Comparison of ENCODE assay signal across 1 cellular context in the genomic region with DNA sequence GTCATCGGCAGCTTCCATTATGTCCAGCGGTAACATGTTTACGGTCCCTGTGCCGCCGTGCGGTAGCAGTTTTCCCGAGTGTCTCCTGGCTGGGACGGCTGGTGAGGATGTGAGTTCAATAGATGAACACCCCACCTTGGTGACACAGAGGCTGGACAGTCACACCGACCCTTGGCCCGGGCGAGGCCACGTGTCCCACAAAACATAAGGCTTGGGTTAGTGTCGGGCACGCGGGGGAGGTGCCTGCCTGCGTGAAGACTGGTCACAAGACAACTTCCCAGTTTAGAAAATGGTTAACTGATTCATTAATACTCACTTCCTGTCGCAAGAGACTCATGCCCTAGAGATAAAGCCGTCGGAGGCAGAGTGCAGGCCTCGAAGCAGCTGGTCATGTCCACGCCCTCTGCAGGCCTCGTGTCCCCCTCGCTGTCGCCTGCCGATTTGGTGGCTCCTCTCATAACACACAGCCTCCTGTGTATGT.
TF ChIP-seq lines count a peak whose summit lies in the region.

No MANE protein-coding gene starts in this region.

TF ChIP-seq in K562, 482 proteins besides CTCF, POLR2A, EP300 and RAD21 (continued from another document):
- TF ChIP-seq, protein P1, sequence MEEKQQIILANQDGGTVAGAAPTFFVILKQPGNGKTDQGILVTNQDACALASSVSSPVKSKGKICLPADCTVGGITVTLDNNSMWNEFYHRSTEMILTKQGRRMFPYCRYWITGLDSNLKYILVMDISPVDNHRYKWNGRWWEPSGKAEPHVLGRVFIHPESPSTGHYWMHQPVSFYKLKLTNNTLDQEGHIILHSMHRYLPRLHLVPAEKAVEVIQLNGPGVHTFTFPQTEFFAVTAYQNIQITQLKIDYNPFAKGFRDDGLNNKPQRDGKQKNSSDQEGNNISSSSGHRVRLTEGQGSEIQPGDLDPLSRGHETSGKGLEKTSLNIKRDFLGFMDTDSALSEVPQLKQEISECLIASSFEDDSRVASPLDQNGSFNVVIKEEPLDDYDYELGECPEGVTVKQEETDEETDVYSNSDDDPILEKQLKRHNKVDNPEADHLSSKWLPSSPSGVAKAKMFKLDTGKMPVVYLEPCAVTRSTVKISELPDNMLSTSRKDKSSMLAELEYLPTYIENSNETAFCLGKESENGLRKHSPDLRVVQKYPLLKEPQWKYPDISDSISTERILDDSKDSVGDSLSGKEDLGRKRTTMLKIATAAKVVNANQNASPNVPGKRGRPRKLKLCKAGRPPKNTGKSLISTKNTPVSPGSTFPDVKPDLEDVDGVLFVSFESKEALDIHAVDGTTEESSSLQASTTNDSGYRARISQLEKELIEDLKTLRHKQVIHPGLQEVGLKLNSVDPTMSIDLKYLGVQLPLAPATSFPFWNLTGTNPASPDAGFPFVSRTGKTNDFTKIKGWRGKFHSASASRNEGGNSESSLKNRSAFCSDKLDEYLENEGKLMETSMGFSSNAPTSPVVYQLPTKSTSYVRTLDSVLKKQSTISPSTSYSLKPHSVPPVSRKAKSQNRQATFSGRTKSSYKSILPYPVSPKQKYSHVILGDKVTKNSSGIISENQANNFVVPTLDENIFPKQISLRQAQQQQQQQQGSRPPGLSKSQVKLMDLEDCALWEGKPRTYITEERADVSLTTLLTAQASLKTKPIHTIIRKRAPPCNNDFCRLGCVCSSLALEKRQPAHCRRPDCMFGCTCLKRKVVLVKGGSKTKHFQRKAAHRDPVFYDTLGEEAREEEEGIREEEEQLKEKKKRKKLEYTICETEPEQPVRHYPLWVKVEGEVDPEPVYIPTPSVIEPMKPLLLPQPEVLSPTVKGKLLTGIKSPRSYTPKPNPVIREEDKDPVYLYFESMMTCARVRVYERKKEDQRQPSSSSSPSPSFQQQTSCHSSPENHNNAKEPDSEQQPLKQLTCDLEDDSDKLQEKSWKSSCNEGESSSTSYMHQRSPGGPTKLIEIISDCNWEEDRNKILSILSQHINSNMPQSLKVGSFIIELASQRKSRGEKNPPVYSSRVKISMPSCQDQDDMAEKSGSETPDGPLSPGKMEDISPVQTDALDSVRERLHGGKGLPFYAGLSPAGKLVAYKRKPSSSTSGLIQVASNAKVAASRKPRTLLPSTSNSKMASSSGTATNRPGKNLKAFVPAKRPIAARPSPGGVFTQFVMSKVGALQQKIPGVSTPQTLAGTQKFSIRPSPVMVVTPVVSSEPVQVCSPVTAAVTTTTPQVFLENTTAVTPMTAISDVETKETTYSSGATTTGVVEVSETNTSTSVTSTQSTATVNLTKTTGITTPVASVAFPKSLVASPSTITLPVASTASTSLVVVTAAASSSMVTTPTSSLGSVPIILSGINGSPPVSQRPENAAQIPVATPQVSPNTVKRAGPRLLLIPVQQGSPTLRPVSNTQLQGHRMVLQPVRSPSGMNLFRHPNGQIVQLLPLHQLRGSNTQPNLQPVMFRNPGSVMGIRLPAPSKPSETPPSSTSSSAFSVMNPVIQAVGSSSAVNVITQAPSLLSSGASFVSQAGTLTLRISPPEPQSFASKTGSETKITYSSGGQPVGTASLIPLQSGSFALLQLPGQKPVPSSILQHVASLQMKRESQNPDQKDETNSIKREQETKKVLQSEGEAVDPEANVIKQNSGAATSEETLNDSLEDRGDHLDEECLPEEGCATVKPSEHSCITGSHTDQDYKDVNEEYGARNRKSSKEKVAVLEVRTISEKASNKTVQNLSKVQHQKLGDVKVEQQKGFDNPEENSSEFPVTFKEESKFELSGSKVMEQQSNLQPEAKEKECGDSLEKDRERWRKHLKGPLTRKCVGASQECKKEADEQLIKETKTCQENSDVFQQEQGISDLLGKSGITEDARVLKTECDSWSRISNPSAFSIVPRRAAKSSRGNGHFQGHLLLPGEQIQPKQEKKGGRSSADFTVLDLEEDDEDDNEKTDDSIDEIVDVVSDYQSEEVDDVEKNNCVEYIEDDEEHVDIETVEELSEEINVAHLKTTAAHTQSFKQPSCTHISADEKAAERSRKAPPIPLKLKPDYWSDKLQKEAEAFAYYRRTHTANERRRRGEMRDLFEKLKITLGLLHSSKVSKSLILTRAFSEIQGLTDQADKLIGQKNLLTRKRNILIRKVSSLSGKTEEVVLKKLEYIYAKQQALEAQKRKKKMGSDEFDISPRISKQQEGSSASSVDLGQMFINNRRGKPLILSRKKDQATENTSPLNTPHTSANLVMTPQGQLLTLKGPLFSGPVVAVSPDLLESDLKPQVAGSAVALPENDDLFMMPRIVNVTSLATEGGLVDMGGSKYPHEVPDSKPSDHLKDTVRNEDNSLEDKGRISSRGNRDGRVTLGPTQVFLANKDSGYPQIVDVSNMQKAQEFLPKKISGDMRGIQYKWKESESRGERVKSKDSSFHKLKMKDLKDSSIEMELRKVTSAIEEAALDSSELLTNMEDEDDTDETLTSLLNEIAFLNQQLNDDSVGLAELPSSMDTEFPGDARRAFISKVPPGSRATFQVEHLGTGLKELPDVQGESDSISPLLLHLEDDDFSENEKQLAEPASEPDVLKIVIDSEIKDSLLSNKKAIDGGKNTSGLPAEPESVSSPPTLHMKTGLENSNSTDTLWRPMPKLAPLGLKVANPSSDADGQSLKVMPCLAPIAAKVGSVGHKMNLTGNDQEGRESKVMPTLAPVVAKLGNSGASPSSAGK (IDR thresholded peaks at IDR 0.05): peak; percentile 98
- TF ChIP-seq FOS (IDR thresholded peaks at IDR 0.05; ENCODE audit: extremely low read depth, insufficient read length): no peak
- 0 out of 2 replicates have a peak, but pooled peaks have one; percentile 8 for TF ChIP-seq ZNF583 (CRISPR knock-in tag; IDR thresholded peaks at IDR 0.05)
- no peak for TF ChIP-seq RBM17 (IDR thresholded peaks at IDR 0.05; ENCODE audit: borderline replicate concordance, low read depth, low read length)
- peak; percentile 34; the same call in 1 of the 2 replicates for TF ChIP-seq JUN (IDR thresholded peaks at IDR 0.05; ENCODE audit: borderline replicate concordance, low read depth, low read length)
- TF ChIP-seq JUN (CRISPR knock-in tag; IDR thresholded peaks at IDR 0.05; ENCODE audit: borderline replicate concordance): no peak
- 0 out of 4 replicates have a peak, but pooled peaks of 1 of the 2 experiments have one; percentile 30 for TF ChIP-seq TEAD1 (CRISPR knock-in tag; IDR thresholded peaks at IDR 0.05)
- TF ChIP-seq MTA3 (IDR thresholded peaks at IDR 0.05; ENCODE audit: borderline replicate concordance): 0 out of 2 replicates have a peak, but pooled peaks have one; percentile 31
- peak; percentile 57; the same call in 1 of the 2 replicates for TF ChIP-seq ZNF589 (CRISPR knock-in tag; IDR thresholded peaks at IDR 0.05; ENCODE audit: low read depth)
- TF ChIP-seq JUND (IDR thresholded peaks at IDR 0.05; ENCODE audit: borderline replicate concordance, low read depth, low read length): peak; percentile 48; the same call in 1 of the 2 replicates
- TF ChIP-seq JUND (tag; IDR thresholded peaks at IDR 0.05; ENCODE audit: borderline replicate concordance, low read depth, low read length): peak; percentile 12; the same call in 1 of the 3 replicates
- TF ChIP-seq ETV1 (tag; conservative IDR thresholded peaks at IDR 0.05; ENCODE audit: low read depth): peak; percentile 74
- TF ChIP-seq ATF7 (IDR thresholded peaks at IDR 0.05): peak; percentile 27; the same call in 1 of the 2 replicates
- TF ChIP-seq, protein P2, sequence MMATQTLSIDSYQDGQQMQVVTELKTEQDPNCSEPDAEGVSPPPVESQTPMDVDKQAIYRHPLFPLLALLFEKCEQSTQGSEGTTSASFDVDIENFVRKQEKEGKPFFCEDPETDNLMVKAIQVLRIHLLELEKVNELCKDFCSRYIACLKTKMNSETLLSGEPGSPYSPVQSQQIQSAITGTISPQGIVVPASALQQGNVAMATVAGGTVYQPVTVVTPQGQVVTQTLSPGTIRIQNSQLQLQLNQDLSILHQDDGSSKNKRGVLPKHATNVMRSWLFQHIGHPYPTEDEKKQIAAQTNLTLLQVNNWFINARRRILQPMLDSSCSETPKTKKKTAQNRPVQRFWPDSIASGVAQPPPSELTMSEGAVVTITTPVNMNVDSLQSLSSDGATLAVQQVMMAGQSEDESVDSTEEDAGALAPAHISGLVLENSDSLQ (IDR thresholded peaks at IDR 0.05): no peak
- 0 out of 2 replicates have a peak, but pooled peaks have one; percentile 37 for TF ChIP-seq HDAC2 (IDR thresholded peaks at IDR 0.05)
- peak; percentile 43 for TF ChIP-seq CBFA2T3 (IDR thresholded peaks at IDR 0.05)
- TF ChIP-seq ZNF586 (CRISPR knock-in tag; conservative IDR thresholded peaks at IDR 0.05): no peak
- TF ChIP-seq FOSL1 (tag; conservative IDR thresholded peaks at IDR 0.05): peak; percentile 87
- 0 out of 2 replicates have a peak, but pooled peaks have one; percentile 13 for TF ChIP-seq CEBPB (tag; IDR thresholded peaks at IDR 0.05)
- TF ChIP-seq ERF (CRISPR knock-in tag; IDR thresholded peaks at IDR 0.05): no peak
- peak; percentile 86 for TF ChIP-seq SMAD4 (CRISPR knock-in tag; conservative IDR thresholded peaks at IDR 0.05)
- TF ChIP-seq RAD51 (IDR thresholded peaks at IDR 0.05; ENCODE audit: borderline replicate concordance, low read depth): peak; percentile 30; the same call in 1 of the 2 replicates
- peak in 1 of 2 experiments; percentile 50; a peak in 1 of 4 replicates for TF ChIP-seq HDAC1 (IDR thresholded peaks at IDR 0.05)
- no peak for TF ChIP-seq ZNF274 (IDR thresholded peaks at IDR 0.05; ENCODE audit: borderline replicate concordance, low read depth, low read length)
- no peak for TF ChIP-seq KDM1A (IDR thresholded peaks at IDR 0.05)
- TF ChIP-seq ZNF175 (CRISPR knock-in tag; IDR thresholded peaks at IDR 0.05; ENCODE audit: low read depth): peak; percentile 87
- TF ChIP-seq ZNF507 (tag; conservative IDR thresholded peaks at IDR 0.05): no peak
- no peak for TF ChIP-seq NR3C1 (CRISPR knock-in tag; IDR thresholded peaks at IDR 0.05)
- peak; percentile 66; the same call in 1 of the 2 replicates for TF ChIP-seq GABPA (tag; conservative IDR thresholded peaks at IDR 0.05; ENCODE audit: low read depth)
- TF ChIP-seq, protein P3, sequence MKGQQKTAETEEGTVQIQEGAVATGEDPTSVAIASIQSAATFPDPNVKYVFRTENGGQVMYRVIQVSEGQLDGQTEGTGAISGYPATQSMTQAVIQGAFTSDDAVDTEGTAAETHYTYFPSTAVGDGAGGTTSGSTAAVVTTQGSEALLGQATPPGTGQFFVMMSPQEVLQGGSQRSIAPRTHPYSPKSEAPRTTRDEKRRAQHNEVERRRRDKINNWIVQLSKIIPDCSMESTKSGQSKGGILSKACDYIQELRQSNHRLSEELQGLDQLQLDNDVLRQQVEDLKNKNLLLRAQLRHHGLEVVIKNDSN (CRISPR knock-in tag; IDR thresholded peaks at IDR 0.05): peak; percentile 79
- TF ChIP-seq, protein P4, sequence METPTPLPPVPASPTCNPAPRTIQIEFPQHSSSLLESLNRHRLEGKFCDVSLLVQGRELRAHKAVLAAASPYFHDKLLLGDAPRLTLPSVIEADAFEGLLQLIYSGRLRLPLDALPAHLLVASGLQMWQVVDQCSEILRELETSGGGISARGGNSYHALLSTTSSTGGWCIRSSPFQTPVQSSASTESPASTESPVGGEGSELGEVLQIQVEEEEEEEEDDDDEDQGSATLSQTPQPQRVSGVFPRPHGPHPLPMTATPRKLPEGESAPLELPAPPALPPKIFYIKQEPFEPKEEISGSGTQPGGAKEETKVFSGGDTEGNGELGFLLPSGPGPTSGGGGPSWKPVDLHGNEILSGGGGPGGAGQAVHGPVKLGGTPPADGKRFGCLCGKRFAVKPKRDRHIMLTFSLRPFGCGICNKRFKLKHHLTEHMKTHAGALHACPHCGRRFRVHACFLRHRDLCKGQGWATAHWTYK (CRISPR knock-in tag; IDR thresholded peaks at IDR 0.05): peak; percentile 65; the same call in 1 of the 2 replicates
- TF ChIP-seq, protein P5, sequence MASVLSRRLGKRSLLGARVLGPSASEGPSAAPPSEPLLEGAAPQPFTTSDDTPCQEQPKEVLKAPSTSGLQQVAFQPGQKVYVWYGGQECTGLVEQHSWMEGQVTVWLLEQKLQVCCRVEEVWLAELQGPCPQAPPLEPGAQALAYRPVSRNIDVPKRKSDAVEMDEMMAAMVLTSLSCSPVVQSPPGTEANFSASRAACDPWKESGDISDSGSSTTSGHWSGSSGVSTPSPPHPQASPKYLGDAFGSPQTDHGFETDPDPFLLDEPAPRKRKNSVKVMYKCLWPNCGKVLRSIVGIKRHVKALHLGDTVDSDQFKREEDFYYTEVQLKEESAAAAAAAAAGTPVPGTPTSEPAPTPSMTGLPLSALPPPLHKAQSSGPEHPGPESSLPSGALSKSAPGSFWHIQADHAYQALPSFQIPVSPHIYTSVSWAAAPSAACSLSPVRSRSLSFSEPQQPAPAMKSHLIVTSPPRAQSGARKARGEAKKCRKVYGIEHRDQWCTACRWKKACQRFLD (CRISPR knock-in tag; IDR thresholded peaks at IDR 0.05): peak; percentile 73
- TF ChIP-seq, protein P6, sequence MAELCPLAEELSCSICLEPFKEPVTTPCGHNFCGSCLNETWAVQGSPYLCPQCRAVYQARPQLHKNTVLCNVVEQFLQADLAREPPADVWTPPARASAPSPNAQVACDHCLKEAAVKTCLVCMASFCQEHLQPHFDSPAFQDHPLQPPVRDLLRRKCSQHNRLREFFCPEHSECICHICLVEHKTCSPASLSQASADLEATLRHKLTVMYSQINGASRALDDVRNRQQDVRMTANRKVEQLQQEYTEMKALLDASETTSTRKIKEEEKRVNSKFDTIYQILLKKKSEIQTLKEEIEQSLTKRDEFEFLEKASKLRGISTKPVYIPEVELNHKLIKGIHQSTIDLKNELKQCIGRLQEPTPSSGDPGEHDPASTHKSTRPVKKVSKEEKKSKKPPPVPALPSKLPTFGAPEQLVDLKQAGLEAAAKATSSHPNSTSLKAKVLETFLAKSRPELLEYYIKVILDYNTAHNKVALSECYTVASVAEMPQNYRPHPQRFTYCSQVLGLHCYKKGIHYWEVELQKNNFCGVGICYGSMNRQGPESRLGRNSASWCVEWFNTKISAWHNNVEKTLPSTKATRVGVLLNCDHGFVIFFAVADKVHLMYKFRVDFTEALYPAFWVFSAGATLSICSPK (IDR thresholded peaks at IDR 0.05; ENCODE audit: borderline replicate concordance): no peak
- TF ChIP-seq ZBED1 (IDR thresholded peaks at IDR 0.05): no peak
- TF ChIP-seq, protein P7, sequence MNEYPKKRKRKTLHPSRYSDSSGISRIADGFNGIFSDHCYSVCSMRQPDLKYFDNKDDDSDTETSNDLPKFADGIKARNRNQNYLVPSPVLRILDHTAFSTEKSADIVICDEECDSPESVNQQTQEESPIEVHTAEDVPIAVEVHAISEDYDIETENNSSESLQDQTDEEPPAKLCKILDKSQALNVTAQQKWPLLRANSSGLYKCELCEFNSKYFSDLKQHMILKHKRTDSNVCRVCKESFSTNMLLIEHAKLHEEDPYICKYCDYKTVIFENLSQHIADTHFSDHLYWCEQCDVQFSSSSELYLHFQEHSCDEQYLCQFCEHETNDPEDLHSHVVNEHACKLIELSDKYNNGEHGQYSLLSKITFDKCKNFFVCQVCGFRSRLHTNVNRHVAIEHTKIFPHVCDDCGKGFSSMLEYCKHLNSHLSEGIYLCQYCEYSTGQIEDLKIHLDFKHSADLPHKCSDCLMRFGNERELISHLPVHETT (CRISPR knock-in tag; conservative IDR thresholded peaks at IDR 0.05 in 1 of 2, IDR thresholded peaks at IDR 0.05 in 1 of 2): peak in 1 of 2 experiments; percentile 56; a peak in 1 of 4 replicates
